ENCODE assay signal across 28 cellular contexts in genomic region chr7:93219877-93220276, GRCh38. TPM values are rescaled to one million over a fixed set of nuclear protein-coding genes. Genes with fewer than 3 reads are reported as not detected.
"Had no signal": no experiment of that assay in that cellular context is flagged by ENCODE, and none has a peak within 500 bp of the region (broad histone marks: within the 10 kb centered on the region; RNA-seq: fewer than 3 reads in every experiment).

No MANE protein-coding gene starts in this region.

- DNase-seq: dermis blood vessel endothelial cell; effector memory CD4-positive, alpha-beta T cell; esophagus squamous epithelium; foreskin melanocyte; kidney; left lung; mesenchymal stem cell; naive thymus-derived CD4-positive, alpha-beta T cell; occipital lobe; ovary; posterior cingulate gyrus; psoas muscle; right cardiac atrium; sigmoid colon; spleen; stimulated activated CD4-positive, alpha-beta T cell treated with anti-CD3 and anti-CD28 coated beads, Interleukin-4, amount 100 ng/mL, for 4 hours; stimulated activated naive CD8-positive, alpha-beta T cell treated with anti-CD3 and anti-CD28 coated beads, Interleukin-15, Interleukin-2, amounts not matched to agents 100 U/mL and 50 U/mL, for 24 hours; substantia nigra; testis; tibial artery had no signal

- ATAC-seq: left lung; naive thymus-derived CD4-positive, alpha-beta T cell; psoas muscle; right cardiac atrium; stimulated activated memory B cell treated with anti-CD40 and anti-IgM and Interleukin-4, amounts not matched to agents 10 μg/mL and 1 μg/mL and 100 μg/mL, for 72 hours; stimulated activated naive CD8-positive, alpha-beta T cell treated with anti-CD3 and anti-CD28 coated beads, Interleukin-15, Interleukin-2, amounts not matched to agents 100 U/mL and 50 U/mL, for 24 hours had no signal

- H3K4me3 Mint-ChIP-seq: mesothelial cell of epicardium; naive thymus-derived CD4-positive, alpha-beta T cell; stimulated activated memory B cell treated with anti-CD40 and anti-IgM and Interleukin-4, amounts not matched to agents 10 μg/mL and 1 μg/mL and 100 μg/mL, for 72 hours; type B pancreatic cell had no signal

- H3K4me1 ChIP-seq: esophagus squamous epithelium, left lung, psoas muscle, sigmoid colon, spleen, testis, tibial artery had no signal

- H3K27ac ChIP-seq: coronary artery, esophagus squamous epithelium, left lung, ovary, psoas muscle, sigmoid colon, spleen, testis, tibial artery had no signal

- H3K9me3 ChIP-seq: esophagus squamous epithelium, left lung, ovary, psoas muscle, sigmoid colon, spleen, testis, tibial artery had no signal

- H3K27me3 ChIP-seq: left lung, ovary, sigmoid colon, testis, tibial artery had no signal

- H3K9me3 Mint-ChIP-seq: mesothelial cell of epicardium; stimulated activated memory B cell treated with anti-CD40 and anti-IgM and Interleukin-4, amounts not matched to agents 10 μg/mL and 1 μg/mL and 100 μg/mL, for 72 hours; type B pancreatic cell had no signal

- H3K27ac Mint-ChIP-seq: mesothelial cell of epicardium; naive thymus-derived CD4-positive, alpha-beta T cell; stimulated activated memory B cell treated with anti-CD40 and anti-IgM and Interleukin-4, amounts not matched to agents 10 μg/mL and 1 μg/mL and 100 μg/mL, for 72 hours; type B pancreatic cell had no signal

- H3K36me3 ChIP-seq: esophagus squamous epithelium, left lung, ovary, sigmoid colon, spleen, tibial artery had no signal

- H3K4me1 Mint-ChIP-seq: mesothelial cell of epicardium; naive thymus-derived CD4-positive, alpha-beta T cell; stimulated activated memory B cell treated with anti-CD40 and anti-IgM and Interleukin-4, amounts not matched to agents 10 μg/mL and 1 μg/mL and 100 μg/mL, for 72 hours had no signal

- H3K4me3 ChIP-seq: coronary artery, esophagus squamous epithelium, left lung, ovary, psoas muscle, sigmoid colon, spleen, testis, tibial artery had no signal

- FAIRE-seq: endothelial cell of umbilical vein, kidney had no signal

- H3K27me3 Mint-ChIP-seq: stimulated activated memory B cell treated with anti-CD40 and anti-IgM and Interleukin-4, amounts not matched to agents 10 μg/mL and 1 μg/mL and 100 μg/mL, for 72 hours had no signal

- H3K36me3 Mint-ChIP-seq: mesothelial cell of epicardium; naive thymus-derived CD4-positive, alpha-beta T cell; stimulated activated memory B cell treated with anti-CD40 and anti-IgM and Interleukin-4, amounts not matched to agents 10 μg/mL and 1 μg/mL and 100 μg/mL, for 72 hours; type B pancreatic cell had no signal

RNA-seq across cellular contexts. Expression of gene HEPACAM2, which starts 6.4 kb away (rescaled TPM):
- total RNA-seq: dermis blood vessel endothelial cell, endothelial cell of umbilical vein, epithelial cell of proximal tubule, esophagus squamous epithelium, left lung, lung microvascular endothelial cell, mesothelial cell of epicardium, occipital lobe, ovary, psoas muscle, right cardiac atrium, skeletal muscle tissue had no signal
- polyA plus RNA-seq: endothelial cell of umbilical vein; naive thymus-derived CD4-positive, alpha-beta T cell; ovary; right cardiac atrium had no signal
